9 cellular contexts compared by ENCODE assay signal in the genomic region with DNA sequence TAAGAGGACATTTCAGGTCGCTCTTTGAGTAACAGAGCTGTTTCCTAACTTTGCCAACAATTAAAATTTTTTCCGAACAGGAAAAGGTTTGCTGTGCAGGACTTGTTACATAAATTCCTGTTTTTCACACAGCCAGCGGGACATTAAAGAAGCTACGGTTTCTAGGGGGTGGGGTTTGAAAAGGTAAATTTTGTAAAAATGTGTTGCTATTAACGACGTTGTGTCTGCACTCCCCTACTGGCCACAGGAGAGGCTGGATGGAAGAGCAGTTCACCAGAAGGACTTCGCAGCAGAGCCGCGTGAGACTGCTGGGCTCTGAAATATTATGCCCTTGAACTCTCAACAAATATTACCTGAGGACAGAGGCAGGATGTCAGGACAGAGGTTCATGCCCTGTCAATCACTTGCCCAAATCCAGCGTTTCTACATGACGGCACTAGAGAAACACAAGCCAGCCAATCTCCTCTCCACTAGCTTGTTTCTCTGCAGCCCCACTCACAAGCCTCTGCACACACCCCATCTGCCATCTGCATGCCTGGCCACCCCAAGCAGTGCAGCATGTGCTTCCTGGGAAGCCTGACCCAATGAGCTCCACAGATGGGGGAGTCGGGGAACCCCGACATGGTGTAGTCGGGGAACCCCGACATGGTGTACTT.
DNase-seq lines count a peak whose midpoint lies in the region; ATAC-seq and TF ChIP-seq lines count a peak whose summit lies in the region.
"Had no signal": no experiment of that assay in that cellular context is flagged by ENCODE, and none has a peak within 500 bp of the region (broad histone marks: within the 10 kb centered on the region; RNA-seq: fewer than 3 reads in every experiment).

No MANE protein-coding gene starts in this region.

- intact Hi-C loops in breast epithelium (cut with DNase I; ENCODE audit: low total_unique reads), result no loop called here
- intact Hi-C loops in MCF 10A (cut with micrococcal nuclease), result no loop called here
- intact Hi-C loops in left lung (cut with DNase I), result no loop called here
- intact Hi-C loops in aorta (cut with DNase I), result no loop called here
- intact Hi-C loops in Calu3 (cut with micrococcal nuclease; ENCODE audit: unreplicated experiment), result no loop called here

- TF ChIP-seq CTCF in breast epithelium (IDR thresholded peaks at IDR 0.05), result no peak
- TF ChIP-seq CTCF in MCF 10A (IDR thresholded peaks at IDR 0.05; ENCODE audit: unreplicated experiment), result no peak
- TF ChIP-seq CTCF in left lung (IDR thresholded peaks at IDR 0.05), result no peak
- TF ChIP-seq CTCF in Calu3 (IDR thresholded peaks at IDR 0.05; ENCODE audit: unreplicated experiment), result no peak

- H3K9me3 ChIP-seq in breast epithelium (no peaks in the 10 kb centered on the region), left lung (no peaks in the 10 kb centered on the region), aorta (ENCODE audit: control insufficient read depth, low read length) (no peaks in the 10 kb centered on the region)

- H3K4me3 Mint-ChIP-seq in MCF 10A (ENCODE audit: unreplicated experiment) (no peak overlapping the region), Calu3 (ENCODE audit: low read depth, unreplicated experiment) (no peak overlapping the region)
- peak overlapping the region; percentile 35 for H3K4me3 Mint-ChIP-seq in activated naive CD8-positive, alpha-beta T cell treated with anti-CD3 and anti-CD28 coated beads, Interleukin-2, amount 50 U/mL, for 24 hours

- H3K27ac ChIP-seq in breast epithelium (peak overlapping the region; percentile 21 to 76), left lung (peak overlapping the region in 1 of 2 donors; percentile 51), aorta (ENCODE audit: low read depth in 1 of 2, low read length in 2 of 2) (no peak overlapping the region)

- no TSS peak for BruUV-seq in MCF 10A (replicated peaks; lab: Mats Ljungman, UMichigan)
- no TSS peak for BruUV-seq in Calu3 (replicated peaks; lab: Mats Ljungman, UMichigan)

- POLR2A ChIA-PET in MCF 10A (lab: Yijun Ruan, JAX), result interaction anchor here (1.1 kb wide), 1 partner anchor 8 kb away, joined by 5 read pairs; no protein-coding TSS in a partner anchor

- peaks cover 27% of the 10 kb centered on the region for H3K4me1 Mint-ChIP-seq in MCF 10A (ENCODE audit: insufficient read depth, unreplicated experiment)
- peaks cover 87% of the 10 kb centered on the region for H3K4me1 Mint-ChIP-seq in activated naive CD8-positive, alpha-beta T cell treated with anti-CD3 and anti-CD28 coated beads, Interleukin-2, amount 50 U/mL, for 24 hours
- H3K4me1 Mint-ChIP-seq in Calu3 (ENCODE audit: low read depth, unreplicated experiment), result peaks cover 18% of the 10 kb centered on the region

- peaks cover 0 to 4% of the 10 kb centered on the region in 2 donors for H3K4me1 ChIP-seq in breast epithelium
- H3K4me1 ChIP-seq in left lung, result peaks cover 20 to 50% of the 10 kb centered on the region in 2 donors
- peaks cover 1 to 4% of the 10 kb centered on the region in 2 donors for H3K4me1 ChIP-seq in aorta (ENCODE audit: control insufficient read depth in 1 of 2, insufficient read depth in 2 of 2, low read length in 2 of 2)

- no peak for TF ChIP-seq POLR2A in breast epithelium (IDR thresholded peaks at IDR 0.05)

- ATAC-seq in activated naive CD8-positive, alpha-beta T cell treated with anti-CD3 and anti-CD28 coated beads, Interleukin-2, amount 50 U/mL, for 24 hours, result peak; percentile 26
- ATAC-seq in left lung, result peak; percentile 53
- ATAC-seq in aorta (ENCODE audit: low FRiP score), result peak; percentile 33
- ATAC-seq in HG03457 (IDR thresholded peaks at IDR 0.05; ENCODE audit: unreplicated experiment), result no peak

- H3K27me3 ChIP-seq in breast epithelium, result no peaks in the 10 kb centered on the region
- no peaks in the 10 kb centered on the region for H3K27me3 ChIP-seq in left lung
- H3K27me3 ChIP-seq in aorta (ENCODE audit: control insufficient read depth in 1 of 2, insufficient read depth in 2 of 2, low read length in 1 of 2), result no peaks in the 10 kb centered on the region

- H3K4me3 ChIP-seq in breast epithelium (peak overlapping the region in 1 of 3 donors; percentile 32), left lung (no peak overlapping the region), aorta (ENCODE audit: low read length in 2 of 2) (no peak overlapping the region)

- H3K36me3 ChIP-seq in breast epithelium (no peaks in the 10 kb centered on the region), left lung (peaks cover 0 to 8% of the 10 kb centered on the region in 2 donors), aorta (ENCODE audit: control insufficient read depth in 1 of 2, insufficient read depth in 2 of 2, low read length in 1 of 2) (no peaks in the 10 kb centered on the region)

- WGBS in aorta, 2 donors, result 32 to 37% methylated on average over 15 of the region's 15 CpGs

- CTCF ChIA-PET in MCF 10A (lab: Yijun Ruan, JAX) (no interaction called here), Calu3 (lab: Charles Lee) (no interaction called here)

- no peaks in the 10 kb centered on the region for H3K9me3 Mint-ChIP-seq in MCF 10A (ENCODE audit: unreplicated experiment)
- no peaks in the 10 kb centered on the region for H3K9me3 Mint-ChIP-seq in activated naive CD8-positive, alpha-beta T cell treated with anti-CD3 and anti-CD28 coated beads, Interleukin-2, amount 50 U/mL, for 24 hours
- no peaks in the 10 kb centered on the region for H3K9me3 Mint-ChIP-seq in Calu3 (ENCODE audit: low read depth, unreplicated experiment)

- H3K27me3 Mint-ChIP-seq in MCF 10A (ENCODE audit: insufficient read depth, unreplicated experiment) (no peaks in the 10 kb centered on the region), Calu3 (ENCODE audit: unreplicated experiment) (no peaks in the 10 kb centered on the region)
- H3K27me3 Mint-ChIP-seq in activated naive CD8-positive, alpha-beta T cell treated with anti-CD3 and anti-CD28 coated beads, Interleukin-2, amount 50 U/mL, for 24 hours, result no peaks in the 10 kb centered on the region

- H3K36me3 Mint-ChIP-seq in MCF 10A (ENCODE audit: insufficient read depth, unreplicated experiment) (peaks cover 91% of the 10 kb centered on the region), Calu3 (ENCODE audit: insufficient read depth, unreplicated experiment) (no peaks in the 10 kb centered on the region)
- peaks cover 19% of the 10 kb centered on the region for H3K36me3 Mint-ChIP-seq in activated naive CD8-positive, alpha-beta T cell treated with anti-CD3 and anti-CD28 coated beads, Interleukin-2, amount 50 U/mL, for 24 hours (ENCODE audit: low read depth)

- H3K27ac Mint-ChIP-seq in MCF 10A (ENCODE audit: low read depth, unreplicated experiment) (no peak overlapping the region), Calu3 (ENCODE audit: unreplicated experiment) (no peak overlapping the region)
- peak overlapping the region; percentile 88 for H3K27ac Mint-ChIP-seq in activated naive CD8-positive, alpha-beta T cell treated with anti-CD3 and anti-CD28 coated beads, Interleukin-2, amount 50 U/mL, for 24 hours

- DNase-seq in breast epithelium (ENCODE audit: low spot score in 2 of 2) (no peak), MCF 10A (ENCODE audit: unreplicated experiment) (no peak), left lung (no peak), aorta (no peak), occipital lobe (lab: John Stamatoyannopoulos, UW) (no peak), Calu3 (no peak)
- no peak for DNase-seq in activated naive CD8-positive, alpha-beta T cell treated with anti-CD3 and anti-CD28 coated beads, Interleukin-2, amount 50 U/mL, for 24 hours
- DNase-seq: amniotic stem cell had no signal

Comparison
In these comparisons a context has a peak if more than half of its experiments do, and no peak if none do; other contexts are left out.
1. H3K27ac ChIP-seq: peak in breast epithelium (2 of 2); none in aorta (0 of 2).